In genomic region chr3:188122571-188123169, GRCh38 we compare ENCODE assay signal across 24 cellular contexts. TPM values are rescaled to one million over a fixed set of nuclear protein-coding genes. Genes with fewer than 3 reads are reported as not detected.
DNase-seq lines count a peak whose midpoint lies in the region; ATAC-seq and TF ChIP-seq lines count a peak whose summit lies in the region.
"Had no signal": no experiment of that assay in that cellular context is flagged by ENCODE, and none has a peak within 500 bp of the region (broad histone marks: within the 10 kb centered on the region; RNA-seq: fewer than 3 reads in every experiment).

No MANE protein-coding gene starts in this region.

- peak overlapping the region; percentile 35 for H3K27ac ChIP-seq in DOHH2 (ENCODE audit: low read depth, low read length)
- no peak overlapping the region for H3K27ac ChIP-seq in OCI-LY3 (ENCODE audit: low read length)
- H3K27ac ChIP-seq in hepatocyte: peak overlapping the region; percentile 89
- H3K27ac ChIP-seq in smooth muscle cell (ENCODE audit: low read depth): peak overlapping the region; percentile 90
- H3K27ac ChIP-seq: coronary artery, right lobe of liver had no signal

- H3K36me3 ChIP-seq in DOHH2 (ENCODE audit: control insufficient read depth, low read length) (no peaks in the 10 kb centered on the region), OCI-LY3 (replicated peaks; ENCODE audit: low read depth, low read length) (no peaks in the 10 kb centered on the region), hepatocyte (replicated peaks; ENCODE audit: insufficient read depth, low read depth) (no peaks in the 10 kb centered on the region), smooth muscle cell (ENCODE audit: low read depth) (no peaks in the 10 kb centered on the region)
- H3K36me3 ChIP-seq: right lobe of liver had no signal

- H3K4me3 ChIP-seq in DOHH2 (ENCODE audit: low read length) (peak overlapping the region; percentile 14), OCI-LY3 (ENCODE audit: low read length) (no peak overlapping the region), hepatocyte (no peak overlapping the region), smooth muscle cell (no peak overlapping the region)
- H3K4me3 ChIP-seq: coronary artery, right lobe of liver had no signal

- no peak overlapping the region for H2AFZ ChIP-seq in OCI-LY3 (ENCODE audit: low read depth, low read length)
- no peak overlapping the region for H2AFZ ChIP-seq in hepatocyte
- no peak overlapping the region for H2AFZ ChIP-seq in smooth muscle cell (ENCODE audit: low read depth)

- no peaks in the 10 kb centered on the region for H3K79me2 ChIP-seq in DOHH2 (ENCODE audit: control insufficient read depth, low read length)
- no peaks in the 10 kb centered on the region for H3K79me2 ChIP-seq in OCI-LY3 (ENCODE audit: low read length)
- H3K79me2 ChIP-seq in hepatocyte: no peaks in the 10 kb centered on the region
- H3K79me2 ChIP-seq in smooth muscle cell (ENCODE audit: low read depth): no peaks in the 10 kb centered on the region

- H3K9me3 ChIP-seq in DOHH2 (ENCODE audit: control insufficient read depth, insufficient read depth, low read length) (no peaks in the 10 kb centered on the region), OCI-LY3 (ENCODE audit: insufficient read depth, low read length) (no peaks in the 10 kb centered on the region), hepatocyte (ENCODE audit: low read depth) (no peaks in the 10 kb centered on the region), smooth muscle cell (replicated peaks; ENCODE audit: low read depth) (no peaks in the 10 kb centered on the region)
- H3K9me3 ChIP-seq: right lobe of liver had no signal

- TF ChIP-seq CTCF in DOHH2 (IDR thresholded peaks at IDR 0.05; ENCODE audit: low read depth, low read length, poor library complexity, severe bottlenecking) (no peak), OCI-LY3 (IDR thresholded peaks at IDR 0.05; ENCODE audit: low read depth, low read length) (no peak), hepatocyte (IDR thresholded peaks at IDR 0.05; ENCODE audit: poor library complexity) (no peak), smooth muscle cell (IDR thresholded peaks at IDR 0.05; ENCODE audit: borderline replicate concordance, insufficient read depth, poor library complexity, severe bottlenecking) (no peak)

- WGBS in hepatocyte (ENCODE audit: low lambda C conversion rate, missing lambda C conversion rate): 85% methylated on average over 4 of the region's 4 CpGs
- whole genome bisulfite sequencing in smooth muscle cell (ENCODE audit: low lambda C conversion rate): 80% methylated on average over 4 of the region's 4 CpGs

- H4K20me1 ChIP-seq in DOHH2 (ENCODE audit: control insufficient read depth, insufficient read depth, low read depth, low read length) (no peaks in the 10 kb centered on the region), OCI-LY3 (ENCODE audit: insufficient read depth, low read length) (no peaks in the 10 kb centered on the region), hepatocyte (ENCODE audit: insufficient read depth, poor library complexity, severe bottlenecking) (no peaks in the 10 kb centered on the region), smooth muscle cell (ENCODE audit: low read depth) (no peaks in the 10 kb centered on the region)

- H3K9me2 ChIP-seq in DOHH2 (replicated peaks; ENCODE audit: control insufficient read depth, low read length): no peaks in the 10 kb centered on the region
- H3K9me2 ChIP-seq in hepatocyte (replicated peaks; ENCODE audit: insufficient read depth): no peaks in the 10 kb centered on the region

- H3F3A ChIP-seq in DOHH2 (ENCODE audit: control insufficient read depth, insufficient read depth): no peaks in the 10 kb centered on the region
- H3F3A ChIP-seq in smooth muscle cell (ENCODE audit: low read depth): peaks cover 19% of the 10 kb centered on the region

- no peak for DNase-seq in hepatocyte (ENCODE audit: low spot score)
- DNase-seq in smooth muscle cell (lab: John Stamatoyannopoulos, UW; ENCODE audit: unreplicated experiment): no peak
- no peak for DNase-seq in effector CD8-positive, alpha-beta T cell (lab: John Stamatoyannopoulos, UW)
- no peak for DNase-seq in NCI-H2029 (lab: John Stamatoyannopoulos, UW)
- DNase-seq in NCI-H774 (lab: John Stamatoyannopoulos, UW): no peak
- DNase-seq: activated CD8-positive, alpha-beta memory T cell treated with anti-CD3 and anti-CD28 coated beads for 24 hours; activated naive CD4-positive, alpha-beta T cell; activated T-cell treated with anti-CD3 and anti-CD28 coated beads, Interleukin-2, amount 50 U/mL, for 1 hour; amygdala; CD4-positive, alpha-beta memory T cell; islet precursor cell; midbrain; NCI-H1105; NCI-H2029 treated with DMSO at 0.1 percent for 48 hours; NCI-H345; NCI-H82; right lobe of liver; SHP77; stimulated activated CD8-positive, alpha-beta memory T cell treated with anti-CD3 and anti-CD28 coated beads, Interleukin-4, amount 100 ng/mL, for 48 hours had no signal

- peaks cover 33% of the 10 kb centered on the region for H3K4me1 ChIP-seq in DOHH2 (ENCODE audit: control insufficient read depth, low read length)
- H3K4me1 ChIP-seq in OCI-LY3 (ENCODE audit: low read length): peaks cover 15% of the 10 kb centered on the region
- H3K4me1 ChIP-seq in hepatocyte (ENCODE audit: insufficient read depth): peaks cover 26% of the 10 kb centered on the region
- H3K4me1 ChIP-seq in smooth muscle cell (ENCODE audit: low read depth): peaks cover 7% of the 10 kb centered on the region

- H3K27me3 ChIP-seq in DOHH2 (ENCODE audit: control insufficient read depth, low read length) (no peaks in the 10 kb centered on the region), OCI-LY3 (ENCODE audit: low read depth, low read length) (peaks cover 4% of the 10 kb centered on the region; the same call in 1 of the 2 replicates), hepatocyte (no peaks in the 10 kb centered on the region), smooth muscle cell (ENCODE audit: low read depth) (no peaks in the 10 kb centered on the region)
- H3K27me3 ChIP-seq: right lobe of liver had no signal

- H3K9ac ChIP-seq in OCI-LY3 (ENCODE audit: low read length): no peak overlapping the region
- no peak overlapping the region for H3K9ac ChIP-seq in smooth muscle cell (ENCODE audit: low read depth)

- ATAC-seq in GM19395 (IDR thresholded peaks at IDR 0.05; ENCODE audit: unreplicated experiment): no peak
- ATAC-seq: activated CD4-positive, CD25-positive, alpha-beta regulatory T cell treated with anti-CD3 and anti-CD28 coated beads, Interleukin-2, amount 50 U/mL, for 24 hours had no signal

- H3K4me2 ChIP-seq in DOHH2 (ENCODE audit: low read length) (peak overlapping the region; percentile 60), OCI-LY3 (ENCODE audit: low read length) (peak overlapping the region; percentile 60), hepatocyte (peak overlapping the region; percentile 48), smooth muscle cell (no peak overlapping the region)

RNA-seq across cellular contexts. Expression of gene LPP, which starts 31.3 kb away (rescaled TPM):
- total RNA-seq in hepatocyte (67.7 and 73.8 TPM in 2 replicates), smooth muscle cell (128 and 142 TPM in 2 replicates)
- polyA plus RNA-seq in hepatocyte (46.9 and 53.2 TPM in 2 replicates), smooth muscle cell (42.3 and 64.4 TPM in 2 replicates)
